In the genomic region with DNA sequence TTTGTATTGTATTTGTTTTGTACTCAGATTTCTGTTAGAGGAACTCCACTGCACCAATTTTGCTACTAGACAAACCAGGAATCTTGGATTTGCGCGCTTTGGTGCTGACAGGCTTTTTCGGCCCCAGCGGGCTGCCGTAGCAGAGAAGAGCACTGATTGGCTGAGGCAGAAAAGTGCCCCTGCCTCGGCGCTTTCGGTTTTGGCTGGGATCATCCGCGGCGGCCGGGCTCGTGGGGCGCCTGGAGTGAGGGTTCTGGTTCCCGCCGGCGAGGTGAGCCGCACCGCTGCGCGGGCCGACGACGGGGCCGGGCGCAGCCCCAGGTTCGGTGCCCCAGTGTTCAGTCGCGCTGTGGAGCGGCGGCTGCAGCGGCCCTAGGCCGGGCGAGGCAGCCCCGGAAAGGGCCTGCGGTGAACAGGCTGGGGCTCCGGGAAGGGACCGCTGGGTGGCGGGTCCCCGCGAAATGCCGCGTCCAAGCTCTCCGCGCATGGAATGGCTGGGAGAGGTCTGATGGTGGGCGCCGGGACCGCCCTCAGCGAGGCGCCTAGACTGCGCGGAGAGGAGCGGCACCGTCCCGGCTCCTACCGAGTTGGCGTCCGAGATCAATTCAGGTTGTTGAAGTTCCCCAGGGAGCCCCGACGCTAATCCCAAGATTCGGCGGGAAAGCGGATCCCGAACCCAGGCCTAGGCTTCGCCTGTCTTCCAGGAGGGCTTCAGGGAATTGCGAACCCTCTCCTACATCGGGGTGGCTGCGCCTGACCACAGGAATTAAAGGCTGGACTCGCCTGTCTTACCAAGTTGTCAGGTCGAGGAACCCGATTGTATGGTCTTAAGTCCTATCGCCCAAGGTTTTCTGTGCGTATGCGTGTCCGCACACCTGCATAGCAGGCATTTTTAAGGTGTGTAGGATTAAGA, we compare ENCODE assay signal across 8 cellular contexts. TPM values are rescaled to one million over a fixed set of nuclear protein-coding genes. Genes with fewer than 3 reads are reported as not detected.
DNase-seq lines count a peak whose midpoint lies in the region; ATAC-seq, FAIRE-seq and TF ChIP-seq lines count a peak whose summit lies in the region.

A gene (plus strand): TSS at position 178 of the 913 bp plus-strand sequence. CDS start 7,204 bp downstream, outside the sequence.

- H3K4me3 ChIP-seq in right atrium auricular region (peak within 1 kb of the TSS; percentile 77 to 83), vagina (peak within 1 kb of the TSS; percentile 57 to 95)

- H3K36me3 ChIP-seq in right atrium auricular region (no peaks in the 10 kb centered on the region), vagina (no peaks in the 10 kb centered on the region)

- TF ChIP-seq CTCF in right atrium auricular region (IDR thresholded peaks at IDR 0.05), result peak in 1 of 2 donors; percentile 46
- peak in 1 of 3 experiments; percentile 30 for TF ChIP-seq CTCF in vagina (IDR thresholded peaks at IDR 0.05)

- no peaks in the 10 kb centered on the region for H3K27me3 ChIP-seq in right atrium auricular region
- H3K27me3 ChIP-seq in vagina, result no peaks in the 10 kb centered on the region

- H3K27ac ChIP-seq in angular gyrus (ENCODE audit: low read depth, low read length) (peak within 1 kb of the TSS; percentile 82), right atrium auricular region (peak within 1 kb of the TSS; percentile 88), vagina (peak within 1 kb of the TSS; percentile 77)

- intact Hi-C loops in vagina (cut with DNase I), result no loop called here

- peak; percentile 92 for ATAC-seq in HG02623 (IDR thresholded peaks at IDR 0.05; ENCODE audit: unreplicated experiment)

- peak; percentile 87 for FAIRE-seq in GM12891 (lab: Jason Lieb, UNC)

- H3K9me3 ChIP-seq in right atrium auricular region (no peaks in the 10 kb centered on the region), vagina (no peaks in the 10 kb centered on the region)

- peak; percentile 65 for TF ChIP-seq POLR2A in GM12891 (IDR thresholded peaks at IDR 0.05; ENCODE audit: low read depth, low read length)
- peak in 1 of 2 donors; percentile 44 for TF ChIP-seq POLR2A in vagina (IDR thresholded peaks at IDR 0.05)

- DNase-seq in GM12891 (ENCODE audit: insufficient read length, low spot score) (peak; percentile 67), NCI-H1105 treated with DMSO at 0.1 percent for 48 hours (lab: John Stamatoyannopoulos, UW) (peak; percentile 67), T-helper 2 cell (peak; percentile 58 to 87 (median 72)), right atrium auricular region (ENCODE audit: low spot score) (peak; percentile 91), putamen (ENCODE audit: low spot score) (peak; percentile 93), vagina (ENCODE audit: extremely low spot score in 2 of 2) (peak in 1 of 2 donors; percentile 89)

- H3K4me1 ChIP-seq in right atrium auricular region (peaks cover 0 to 40% of the 10 kb centered on the region in 2 donors), vagina (peaks cover 51% of the 10 kb centered on the region)

TF ChIP-seq in GM12891, 5 proteins besides CTCF, POLR2A, EP300 and RAD21:
- no peak for TF ChIP-seq PAX5 (IDR thresholded peaks at IDR 0.05; ENCODE audit: insufficient read depth, low read length, severe bottlenecking)
- no peak for TF ChIP-seq POU2F2 (IDR thresholded peaks at IDR 0.05; ENCODE audit: low read depth, low read length)
- TF ChIP-seq SPI1 (IDR thresholded peaks at IDR 0.05; ENCODE audit: low read depth, low read length), result no peak
- TF ChIP-seq POLR2AphosphoS5 (IDR thresholded peaks at IDR 0.05; ENCODE audit: low read depth, low read length), result peak; percentile 65
- 0 out of 2 replicates have a peak, but pooled peaks have one; percentile 46 for TF ChIP-seq TAF1 (IDR thresholded peaks at IDR 0.05; ENCODE audit: low read depth, low read length)

RNA-seq across cellular contexts. Expression of the gene that starts here (rescaled TPM):
- polyA plus RNA-seq in GM12891 (2012; ENCODE audit: low read depth, missing spikeins), result 116 TPM
- total RNA-seq in right atrium auricular region (10 to 100 TPM; 15.0 TPM), vagina (13.3 TPM)
